ENCODE assay signal across 8 cellular contexts in the genomic region with DNA sequence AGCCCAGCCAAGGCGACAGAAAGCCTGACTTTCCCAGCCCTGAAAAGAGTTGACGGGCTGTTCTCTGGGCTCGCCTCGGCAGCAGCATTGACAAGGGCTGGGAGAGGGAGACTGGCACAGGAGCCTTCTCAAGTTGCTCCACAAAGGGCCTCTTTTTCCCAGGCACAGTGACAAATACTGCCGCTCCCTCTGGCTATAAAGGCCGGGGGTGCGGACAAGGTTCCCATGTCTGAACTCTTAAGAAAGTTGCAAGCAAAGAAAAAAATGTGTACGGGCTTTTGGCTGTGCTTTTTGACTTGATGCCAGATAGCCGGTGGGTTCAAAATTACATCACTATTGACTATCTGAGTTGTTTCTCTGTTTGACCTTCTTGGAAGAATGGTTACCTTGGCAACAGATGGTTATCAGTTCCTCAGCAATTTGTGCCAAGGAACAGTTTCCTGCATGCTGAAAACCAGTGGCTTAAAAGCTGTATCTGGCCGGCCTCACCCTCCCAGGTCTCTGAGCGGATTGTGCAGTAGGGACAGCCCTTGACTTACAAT.
A peak's percentile ranks its signal among the peaks of the same experiment; 100 is the strongest.
DNase-seq lines count a peak whose midpoint lies in the region; ATAC-seq, FAIRE-seq and TF ChIP-seq lines count a peak whose summit lies in the region.

No MANE protein-coding gene starts in this region.

- H3K36me3 ChIP-seq in HEK293 (ENCODE audit: control insufficient read depth in 2 of 2, insufficient read depth in 1 of 2, low read length in 2 of 2) (no peaks in the 10 kb centered on the region), adrenal gland (replicated peaks in 1 of 2) (no peaks in the 10 kb centered on the region), small intestine (ENCODE audit: control insufficient read depth in 2 of 2, insufficient read depth in 2 of 2, low read length in 2 of 2) (no peaks in the 10 kb centered on the region)

- H3K27ac ChIP-seq in HEK293 (ENCODE audit: extremely low read depth, low read depth, low read length) (peak overlapping the region; percentile 34; the same call in 1 of the 2 replicates), adrenal gland (peak overlapping the region; percentile 58 to 88 (median 78)), small intestine (ENCODE audit: low read depth in 1 of 2, low read length in 1 of 2) (peak overlapping the region; percentile 1 to 89)

- H3K4me1 ChIP-seq in HEK293 (ENCODE audit: control insufficient read depth, insufficient read depth, low read length): peaks cover 4% of the 10 kb centered on the region
- H3K4me1 ChIP-seq in adrenal gland (replicated peaks in 1 of 2): peaks cover 11 to 23% of the 10 kb centered on the region in 2 donors
- H3K4me1 ChIP-seq in small intestine (ENCODE audit: control insufficient read depth in 2 of 2, insufficient read depth in 1 of 2, low read depth in 1 of 2, low read length in 1 of 2): peaks cover 0 to 6% of the 10 kb centered on the region in 2 donors

- peak; percentile 68 to 90 (median 86) for DNase-seq in adrenal gland
- DNase-seq in left ventricle myocardium superior: peak; percentile 39
- peak; percentile 90 for DNase-seq in small intestine
- no peak for DNase-seq in COLO668 (lab: John Stamatoyannopoulos, UW; ENCODE audit: unreplicated experiment)
- DNase-seq in SHP77 (lab: John Stamatoyannopoulos, UW): no peak
- DNase-seq in NCI-H524 (lab: John Stamatoyannopoulos, UW): no peak

- H3K4me3 ChIP-seq in HEK293 (ENCODE audit: low read depth, low read length) (no peak overlapping the region), adrenal gland (peak overlapping the region in 1 of 4 donors; percentile 15), small intestine (ENCODE audit: low read depth in 1 of 2, low read length in 2 of 2) (no peak overlapping the region)

- CTCF ChIA-PET in HEK293 (lab: Yijun Ruan, JAX): interaction anchor here (0.6 to 1.1 kb wide), 3 partner anchors 12 to 19 kb away, joined by 3 to 5 read pairs (median 4); no protein-coding TSS in a partner anchor

- no peaks in the 10 kb centered on the region for H3K27me3 ChIP-seq in adrenal gland
- no peaks in the 10 kb centered on the region for H3K27me3 ChIP-seq in small intestine (ENCODE audit: control insufficient read depth in 2 of 2, insufficient read depth in 2 of 2, low read length in 2 of 2)

- H3K9me3 ChIP-seq in HEK293 (ENCODE audit: control insufficient read depth, insufficient read depth, low read depth, low read length): no peaks in the 10 kb centered on the region
- H3K9me3 ChIP-seq in adrenal gland (replicated peaks in 1 of 3): no peaks in the 10 kb centered on the region
- H3K9me3 ChIP-seq in small intestine (ENCODE audit: control insufficient read depth, low read depth): no peaks in the 10 kb centered on the region

- ATAC-seq in left ventricle myocardium superior: peak; percentile 76
- no peak for ATAC-seq in HG03520 (IDR thresholded peaks at IDR 0.05; ENCODE audit: unreplicated experiment)

- POLR2A ChIA-PET in HEK293 (lab: Yijun Ruan, JAX): no interaction called here

- TF ChIP-seq CTCF in HEK293 (tag by site-specific recombination; IDR thresholded peaks at IDR 0.05) (no peak), adrenal gland (IDR thresholded peaks at IDR 0.05) (no peak)

- intact Hi-C loops in adrenal gland (cut with DNase I) (no loop called here), left ventricle myocardium superior (cut with micrococcal nuclease) (no loop called here)

- TF ChIP-seq POLR2A in adrenal gland (IDR thresholded peaks at IDR 0.05): peak in 1 of 2 donors; percentile 21

- no peak for FAIRE-seq in small intestine (lab: Jason Lieb, UNC)

- 3 to 11% (median 7%) methylated on average over 8 to 11 of the region's 11 CpGs for WGBS in adrenal gland, 4 donors
- WGBS in small intestine, 3 donors: 6 to 21% (median 18%) methylated on average over 11 of the region's 11 CpGs

TF ChIP-seq in HEK293, 187 proteins besides CTCF, POLR2A, EP300 and RAD21:
- TF ChIP-seq ZNF660 (tag by site-specific recombination; IDR thresholded peaks at IDR 0.05): 0 out of 2 replicates have a peak, but pooled peaks have one; percentile 37
- no peak for TF ChIP-seq ZIC2 (tag by site-specific recombination; IDR thresholded peaks at IDR 0.05)
- TF ChIP-seq, protein P1, sequence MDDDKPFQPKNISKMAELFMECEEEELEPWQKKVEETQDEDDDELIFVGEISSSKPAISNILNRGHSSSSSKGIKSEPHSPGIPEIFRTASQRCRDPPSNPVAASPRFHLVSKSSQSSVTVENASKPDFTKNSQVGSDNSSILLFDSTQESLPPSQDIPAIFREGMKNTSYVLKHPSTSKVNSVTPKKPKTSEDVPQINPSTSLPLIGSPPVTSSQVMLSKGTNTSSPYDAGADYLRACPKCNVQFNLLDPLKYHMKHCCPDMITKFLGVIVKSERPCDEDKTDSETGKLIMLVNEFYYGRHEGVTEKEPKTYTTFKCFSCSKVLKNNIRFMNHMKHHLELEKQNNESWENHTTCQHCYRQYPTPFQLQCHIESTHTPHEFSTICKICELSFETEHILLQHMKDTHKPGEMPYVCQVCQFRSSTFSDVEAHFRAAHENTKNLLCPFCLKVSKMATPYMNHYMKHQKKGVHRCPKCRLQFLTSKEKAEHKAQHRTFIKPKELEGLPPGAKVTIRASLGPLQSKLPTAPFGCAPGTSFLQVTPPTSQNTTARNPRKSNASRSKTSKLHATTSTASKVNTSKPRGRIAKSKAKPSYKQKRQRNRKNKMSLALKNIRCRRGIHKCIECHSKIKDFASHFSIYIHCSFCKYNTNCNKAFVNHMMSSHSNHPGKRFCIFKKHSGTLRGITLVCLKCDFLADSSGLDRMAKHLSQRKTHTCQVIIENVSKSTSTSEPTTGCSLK (tag by site-specific recombination; IDR thresholded peaks at IDR 0.05): no peak
- no peak for TF ChIP-seq ZNF239 (tag by site-specific recombination; IDR thresholded peaks at IDR 0.05)
- TF ChIP-seq BCL11B (tag by site-specific recombination; IDR thresholded peaks at IDR 0.05; ENCODE audit: low read depth): no peak
- TF ChIP-seq HOXD13 (CRISPR knock-in tag; IDR thresholded peaks at IDR 0.05; ENCODE audit: borderline replicate concordance): no peak
- no peak for TF ChIP-seq MEIS1 (CRISPR knock-in tag; IDR thresholded peaks at IDR 0.05; ENCODE audit: borderline replicate concordance)
- TF ChIP-seq ZBTB48 (tag by site-specific recombination; IDR thresholded peaks at IDR 0.05): no peak
- TF ChIP-seq ZNF223 (tag by site-specific recombination; IDR thresholded peaks at IDR 0.05): no peak
- no peak for TF ChIP-seq WT1 (tag by site-specific recombination; IDR thresholded peaks at IDR 0.05)
- TF ChIP-seq KLF16 (tag by site-specific recombination; IDR thresholded peaks at IDR 0.05): no peak
- no peak for TF ChIP-seq ZNF560 (tag by site-specific recombination; IDR thresholded peaks at IDR 0.05; ENCODE audit: borderline replicate concordance)
- TF ChIP-seq ZBTB8A (tag by site-specific recombination; IDR thresholded peaks at IDR 0.05): peak; percentile 20; the same call in 1 of the 2 replicates
- TF ChIP-seq SETDB1 (IDR thresholded peaks at IDR 0.05; ENCODE audit: insufficient read length, low read length): no peak
- no peak for TF ChIP-seq ZNF112 (tag by site-specific recombination; IDR thresholded peaks at IDR 0.05)

Comparison
In these comparisons a context has a peak if more than half of its experiments do, and no peak if none do; other contexts are left out.
1. DNase-seq: peak in adrenal gland (7 of 7), left ventricle myocardium superior (single experiment) and small intestine (single experiment); none in COLO668 (single experiment), SHP77 (0 of 2) and NCI-H524 (0 of 2).
2. Peak in every context shown above with its lines, with median percentiles within 50 percentile points of each other: H3K27ac ChIP-seq.